In genomic region chr9:137757139-137757538, GRCh38 we compare ENCODE assay signal across 13 cellular contexts.
DNase-seq lines count a peak whose midpoint lies in the region; ATAC-seq and TF ChIP-seq lines count a peak whose summit lies in the region.
"Had no signal": no experiment of that assay in that cellular context is flagged by ENCODE, and none has a peak within 500 bp of the region (broad histone marks: within the 10 kb centered on the region; RNA-seq: fewer than 3 reads in every experiment).

No MANE protein-coding gene starts in this region.

- peak; percentile 18; the same call in 1 of the 2 replicates for ATAC-seq in HCT116
- ATAC-seq in left lobe of liver: peak; percentile 82

- no peak overlapping the region for H2AFZ ChIP-seq in HCT116 (ENCODE audit: low read depth, low read length, poor library complexity, severe bottlenecking)

- no peaks in the 10 kb centered on the region for H3K9me2 ChIP-seq in HCT116 (ENCODE audit: insufficient read depth)

- H3K4me3 ChIP-seq in AG04450 (ENCODE audit: low read depth, low read length): no peak overlapping the region
- 0 out of 4 replicates have a peak overlapping the region, but pooled peaks of 1 of the 2 experiments have one; percentile 9 for H3K4me3 ChIP-seq in HCT116 (replicated peaks in 1 of 2; ENCODE audit: low read depth in 1 of 2, low read length in 2 of 2)
- no peak overlapping the region for H3K4me3 ChIP-seq in adrenal gland
- H3K4me3 ChIP-seq in HAP-1: no peak overlapping the region
- H3K4me3 ChIP-seq: Peyer's patch had no signal

- in situ Hi-C loops in HAP-1 (cut with MboI; ENCODE audit: low sequenced_read_pairs): no loop called here

- no peak overlapping the region for H3K9ac ChIP-seq in HCT116 (ENCODE audit: low read length)

- TF ChIP-seq CTCF in AG04450 (IDR thresholded peaks at IDR 0.05; ENCODE audit: low read depth, low read length) (no peak), HCT116 (IDR thresholded peaks at IDR 0.05 in 2 of 3, conservative IDR thresholded peaks at IDR 0.05 in 1 of 3; ENCODE audit: borderline replicate concordance in 1 of 3, insufficient read depth in 1 of 3, low read depth in 2 of 3, low read length in 2 of 3) (no peak), adrenal gland (IDR thresholded peaks at IDR 0.05) (no peak)

- H3K4me1 ChIP-seq in HCT116 (ENCODE audit: control insufficient read depth in 1 of 2, insufficient read depth in 2 of 2, low read length in 2 of 2): peaks cover 9 to 18% of the 10 kb centered on the region in 2 experiments; a peak in 3 of 4 replicates
- H3K4me1 ChIP-seq in adrenal gland (replicated peaks in 1 of 2): peaks cover 28 to 36% of the 10 kb centered on the region in 2 donors
- no peaks in the 10 kb centered on the region for H3K4me1 ChIP-seq in HAP-1

- intact Hi-C loops in HCT116 (cut with micrococcal nuclease) (no loop called here), adrenal gland (cut with DNase I) (no loop called here)

- no TSS peak for BruUV-seq in HCT116 (replicated peaks; lab: Mats Ljungman, UMichigan)

- POLR2A ChIA-PET in AG04450 (lab: Yijun Ruan, JAX) (no interaction called here), HCT116 (lab: Charles Lee) (no interaction called here)

- TF ChIP-seq RAD21 in HCT116 (IDR thresholded peaks at IDR 0.05; ENCODE audit: low read depth): no peak

- no peak for TF ChIP-seq POLR2A in HCT116 (IDR thresholded peaks at IDR 0.05; ENCODE audit: borderline replicate concordance, extremely low read depth, insufficient read depth, insufficient read length)
- TF ChIP-seq POLR2A in adrenal gland (IDR thresholded peaks at IDR 0.05): no peak

- H3K79me2 ChIP-seq in HCT116 (ENCODE audit: insufficient read depth, low read length): peaks cover 10% of the 10 kb centered on the region

- H3K9me3 ChIP-seq in AG04450 (ENCODE audit: control insufficient read depth, insufficient read depth, low read length) (peaks cover 18% of the 10 kb centered on the region), HCT116 (ENCODE audit: control insufficient read depth in 1 of 2, insufficient read depth in 1 of 2, low read depth in 1 of 2, low read length in 2 of 2) (no peaks in the 10 kb centered on the region; a peak in 1 of 4 replicates), adrenal gland (replicated peaks in 1 of 3) (no peaks in the 10 kb centered on the region), HAP-1 (no peaks in the 10 kb centered on the region)

- H3K27ac ChIP-seq in AG04450 (ENCODE audit: low read depth, low read length): peak overlapping the region; percentile 22
- H3K27ac ChIP-seq in HCT116 (ENCODE audit: low read depth, low read length): peak overlapping the region; percentile 12; the same call in 1 of the 2 replicates
- H3K27ac ChIP-seq in adrenal gland: peak overlapping the region in 4 of 5 donors; percentile 4 to 87 (median 58)

- CTCF ChIA-PET in AG04450 (lab: Charles Lee) (interaction anchor here (2.4 kb wide), 1 partner anchor 84 kb away, joined by 9 read pairs; no protein-coding TSS in a partner anchor), HCT116 (lab: Charles Lee) (no interaction called here)

- H3K4me2 ChIP-seq in HCT116 (ENCODE audit: low read length): peak overlapping the region; percentile 57

- no peak for DNase-seq in AG04450 (ENCODE audit: low read depth, low spot score)
- no peak for DNase-seq in HCT116 (ENCODE audit: low read depth, low spot score)
- peak; percentile 66 to 93 (median 88) for DNase-seq in adrenal gland
- peak; percentile 82 for DNase-seq in left lobe of liver (ENCODE audit: low spot score)
- DNase-seq in effector CD4-positive, alpha-beta T cell: no peak
- no peak for DNase-seq in iPS-NIHi7 (ENCODE audit: extremely low spot score)
- DNase-seq in NOMO-1 treated with DMSO at 0.1 percent for 48 hours (lab: John Stamatoyannopoulos, UW; ENCODE audit: unreplicated experiment): no peak
- DNase-seq in HAP-1 (ENCODE audit: low spot score in 2 of 2): no peak
- DNase-seq: activated gamma-delta T cell, C1 segment of cervical spinal cord, cortex of kidney, Kasumi-1 had no signal

- 21 to 58% (median 47%) methylated on average over 10 of the region's 10 CpGs for WGBS in adrenal gland, 4 donors

- H3K36me3 ChIP-seq in HCT116 (ENCODE audit: control insufficient read depth in 1 of 2, insufficient read depth in 2 of 2, low read length in 2 of 2) (peaks cover 13 to 23% of the 10 kb centered on the region in 2 experiments; a peak in 3 of 4 replicates), adrenal gland (replicated peaks in 1 of 2) (peaks cover 0 to 47% of the 10 kb centered on the region in 2 donors), HAP-1 (replicated peaks) (peaks cover 40% of the 10 kb centered on the region)

- RAD21 ChIA-PET in HCT116 (lab: Charles Lee; ENCODE audit: low non-redundant PET in 1 of 2, low total read pairs in 2 of 2, uncharacterized antibody in 2 of 2, unreplicated experiment in 2 of 2): interaction anchor here in 1 of 2 experiments (0.6 kb wide), 1 partner anchor 34 kb away, joined by 4 read pairs; no protein-coding TSS in a partner anchor

- H4K20me1 ChIP-seq in HCT116 (ENCODE audit: insufficient read depth): no peaks in the 10 kb centered on the region

- H3K27me3 ChIP-seq in AG04450 (ENCODE audit: control insufficient read depth, insufficient read depth, low read length) (no peaks in the 10 kb centered on the region), HCT116 (ENCODE audit: insufficient read depth, low read length) (no peaks in the 10 kb centered on the region), adrenal gland (no peaks in the 10 kb centered on the region), HAP-1 (ENCODE audit: low read depth) (no peaks in the 10 kb centered on the region)
- H3K27me3 ChIP-seq: Peyer's patch had no signal

TF ChIP-seq in HCT116, 20 proteins besides CTCF, POLR2A, EP300 and RAD21:
- TF ChIP-seq POLR2AphosphoS5 (IDR thresholded peaks at IDR 0.05; ENCODE audit: low read depth, low read length) (no peak), ZNF274 (IDR thresholded peaks at IDR 0.05; ENCODE audit: low read depth, low read length) (no peak), EZH2phosphoT487 (IDR thresholded peaks at IDR 0.05; ENCODE audit: borderline replicate concordance) (no peak), FOSL1 (IDR thresholded peaks at IDR 0.05; ENCODE audit: low read depth) (no peak), ZFX (IDR thresholded peaks at IDR 0.05) (no peak), SRF (IDR thresholded peaks at IDR 0.05; ENCODE audit: low read depth) (no peak), ATF3 (IDR thresholded peaks at IDR 0.05) (no peak), EZH2 (IDR thresholded peaks at IDR 0.05) (no peak), SIN3A (IDR thresholded peaks at IDR 0.05; ENCODE audit: low read depth) (no peak), EGR1 (IDR thresholded peaks at IDR 0.05; ENCODE audit: low read depth) (no peak), CEBPB (IDR thresholded peaks at IDR 0.05; ENCODE audit: low read depth) (no peak)
- TF ChIP-seq, protein P1, sequence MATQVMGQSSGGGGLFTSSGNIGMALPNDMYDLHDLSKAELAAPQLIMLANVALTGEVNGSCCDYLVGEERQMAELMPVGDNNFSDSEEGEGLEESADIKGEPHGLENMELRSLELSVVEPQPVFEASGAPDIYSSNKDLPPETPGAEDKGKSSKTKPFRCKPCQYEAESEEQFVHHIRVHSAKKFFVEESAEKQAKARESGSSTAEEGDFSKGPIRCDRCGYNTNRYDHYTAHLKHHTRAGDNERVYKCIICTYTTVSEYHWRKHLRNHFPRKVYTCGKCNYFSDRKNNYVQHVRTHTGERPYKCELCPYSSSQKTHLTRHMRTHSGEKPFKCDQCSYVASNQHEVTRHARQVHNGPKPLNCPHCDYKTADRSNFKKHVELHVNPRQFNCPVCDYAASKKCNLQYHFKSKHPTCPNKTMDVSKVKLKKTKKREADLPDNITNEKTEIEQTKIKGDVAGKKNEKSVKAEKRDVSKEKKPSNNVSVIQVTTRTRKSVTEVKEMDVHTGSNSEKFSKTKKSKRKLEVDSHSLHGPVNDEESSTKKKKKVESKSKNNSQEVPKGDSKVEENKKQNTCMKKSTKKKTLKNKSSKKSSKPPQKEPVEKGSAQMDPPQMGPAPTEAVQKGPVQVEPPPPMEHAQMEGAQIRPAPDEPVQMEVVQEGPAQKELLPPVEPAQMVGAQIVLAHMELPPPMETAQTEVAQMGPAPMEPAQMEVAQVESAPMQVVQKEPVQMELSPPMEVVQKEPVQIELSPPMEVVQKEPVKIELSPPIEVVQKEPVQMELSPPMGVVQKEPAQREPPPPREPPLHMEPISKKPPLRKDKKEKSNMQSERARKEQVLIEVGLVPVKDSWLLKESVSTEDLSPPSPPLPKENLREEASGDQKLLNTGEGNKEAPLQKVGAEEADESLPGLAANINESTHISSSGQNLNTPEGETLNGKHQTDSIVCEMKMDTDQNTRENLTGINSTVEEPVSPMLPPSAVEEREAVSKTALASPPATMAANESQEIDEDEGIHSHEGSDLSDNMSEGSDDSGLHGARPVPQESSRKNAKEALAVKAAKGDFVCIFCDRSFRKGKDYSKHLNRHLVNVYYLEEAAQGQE (IDR thresholded peaks at IDR 0.05; ENCODE audit: low read depth): no peak
- TF ChIP-seq, protein P2, sequence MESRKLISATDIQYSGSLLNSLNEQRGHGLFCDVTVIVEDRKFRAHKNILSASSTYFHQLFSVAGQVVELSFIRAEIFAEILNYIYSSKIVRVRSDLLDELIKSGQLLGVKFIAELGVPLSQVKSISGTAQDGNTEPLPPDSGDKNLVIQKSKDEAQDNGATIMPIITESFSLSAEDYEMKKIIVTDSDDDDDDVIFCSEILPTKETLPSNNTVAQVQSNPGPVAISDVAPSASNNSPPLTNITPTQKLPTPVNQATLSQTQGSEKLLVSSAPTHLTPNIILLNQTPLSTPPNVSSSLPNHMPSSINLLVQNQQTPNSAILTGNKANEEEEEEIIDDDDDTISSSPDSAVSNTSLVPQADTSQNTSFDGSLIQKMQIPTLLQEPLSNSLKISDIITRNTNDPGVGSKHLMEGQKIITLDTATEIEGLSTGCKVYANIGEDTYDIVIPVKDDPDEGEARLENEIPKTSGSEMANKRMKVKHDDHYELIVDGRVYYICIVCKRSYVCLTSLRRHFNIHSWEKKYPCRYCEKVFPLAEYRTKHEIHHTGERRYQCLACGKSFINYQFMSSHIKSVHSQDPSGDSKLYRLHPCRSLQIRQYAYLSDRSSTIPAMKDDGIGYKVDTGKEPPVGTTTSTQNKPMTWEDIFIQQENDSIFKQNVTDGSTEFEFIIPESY (IDR thresholded peaks at IDR 0.05; ENCODE audit: extremely low read depth, insufficient replicate concordance, low read length): no peak

Comparison
In these comparisons a context has a peak if more than half of its experiments do, and no peak if none do; other contexts are left out.
1. DNase-seq: peak in adrenal gland (7 of 7) and left lobe of liver (single experiment); none in AG04450 (single experiment), HCT116 (single experiment), effector CD4-positive, alpha-beta T cell (single experiment), iPS-NIHi7 (single experiment), NOMO-1 treated with DMSO at 0.1 percent for 48 hours (single experiment) and HAP-1 (0 of 2).
2. Peak in every context shown above with its lines, with median percentiles within 50 percentile points of each other: H3K27ac ChIP-seq.